8 cellular contexts compared by ENCODE assay signal in the genomic region with DNA sequence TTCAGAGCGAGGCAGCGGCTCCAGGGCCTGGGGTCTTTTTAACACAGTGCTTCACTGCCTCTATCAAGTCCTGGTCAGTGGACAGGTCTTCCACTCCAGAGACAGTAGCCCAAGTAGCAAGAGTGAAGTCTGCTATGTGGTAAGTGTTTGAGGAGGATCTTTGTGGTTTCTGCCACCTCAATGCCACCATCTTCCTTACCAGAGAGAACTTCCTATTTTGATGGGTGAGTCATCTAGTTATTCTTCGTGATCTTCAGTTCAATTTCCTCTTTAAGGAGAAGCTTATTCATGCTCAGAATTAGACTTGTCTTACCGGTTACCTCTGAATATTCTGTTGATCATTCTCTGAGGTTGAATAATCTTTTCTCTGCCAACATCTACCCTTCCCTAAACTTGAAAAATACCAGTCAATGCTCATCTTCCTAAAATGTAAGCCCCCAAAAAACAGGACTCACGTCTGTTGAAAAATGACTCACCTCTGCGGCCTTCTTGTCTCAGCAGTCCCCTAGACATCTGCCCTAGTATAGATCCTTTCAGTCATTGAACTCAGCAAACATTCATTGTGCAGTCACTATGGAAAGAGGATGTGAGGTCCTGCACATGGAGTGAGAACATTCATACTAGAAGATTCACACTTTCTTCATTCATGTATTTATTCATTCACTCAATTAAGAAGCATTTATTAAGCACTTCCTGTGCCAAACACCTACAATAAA. TPM values are rescaled to one million over a fixed set of nuclear protein-coding genes. Genes with fewer than 3 reads are reported as not detected.
DNase-seq lines count a peak whose midpoint lies in the region; ATAC-seq and TF ChIP-seq lines count a peak whose summit lies in the region.

No MANE protein-coding gene starts in this region.

- TF ChIP-seq CTCF in mucosa of descending colon (IDR thresholded peaks at IDR 0.05): no peak

- H3K4me3 Mint-ChIP-seq in activated T-cell treated with anti-CD3 and anti-CD28 coated beads, Interleukin-2, amount 50 U/mL, for 72 hours: peak overlapping the region; percentile 23 to 77

- H3K36me3 ChIP-seq in mucosa of descending colon (ENCODE audit: low read depth): no peaks in the 10 kb centered on the region

- no peaks in the 10 kb centered on the region for H3K9me3 ChIP-seq in mucosa of descending colon

- H3K36me3 Mint-ChIP-seq in activated T-cell treated with anti-CD3 and anti-CD28 coated beads, Interleukin-2, amount 50 U/mL, for 72 hours (ENCODE audit: insufficient read depth in 2 of 2): no peaks in the 10 kb centered on the region

- no peaks in the 10 kb centered on the region for H3K4me1 ChIP-seq in mucosa of descending colon (ENCODE audit: low read depth)

- H3K9me3 Mint-ChIP-seq in activated T-cell treated with anti-CD3 and anti-CD28 coated beads, Interleukin-2, amount 50 U/mL, for 72 hours: no peaks in the 10 kb centered on the region

- no peak overlapping the region for H3K4me3 ChIP-seq in mucosa of descending colon

- peak; percentile 84 to 88 for ATAC-seq in activated T-cell treated with anti-CD3 and anti-CD28 coated beads, Interleukin-2, amount 50 U/mL, for 72 hours (replicated peaks in 1 of 2)
- peak; percentile 63 for ATAC-seq in mucosa of descending colon
- no peak for ATAC-seq in HG02571 (IDR thresholded peaks at IDR 0.05; ENCODE audit: unreplicated experiment)

- H3K27ac Mint-ChIP-seq in activated T-cell treated with anti-CD3 and anti-CD28 coated beads, Interleukin-2, amount 50 U/mL, for 72 hours: peak overlapping the region; percentile 95

- H3K4me1 Mint-ChIP-seq in activated T-cell treated with anti-CD3 and anti-CD28 coated beads, Interleukin-2, amount 50 U/mL, for 72 hours (ENCODE audit: low read depth): peaks cover 63% of the 10 kb centered on the region

- H3K27me3 Mint-ChIP-seq in activated T-cell treated with anti-CD3 and anti-CD28 coated beads, Interleukin-2, amount 50 U/mL, for 72 hours (ENCODE audit: low read depth): peaks cover 6% of the 10 kb centered on the region

- peak; percentile 37 for DNase-seq in activated gamma-delta T cell treated with Interleukin-2 at 50 U/mL for 16 hours
- no peak for DNase-seq in activated gamma-delta T cell (lab: John Stamatoyannopoulos, UW)
- DNase-seq in LHCN-M2 (ENCODE audit: low read depth): peak; percentile 53
- peak; percentile 56 to 62 for DNase-seq in activated T-cell treated with anti-CD3 and anti-CD28 coated beads, Interleukin-2, amount 50 U/mL, for 72 hours
- DNase-seq in mucosa of descending colon: peak in 1 of 3 donors; percentile 26
- no peak for DNase-seq in GM19238 (ENCODE audit: insufficient read length, low spot score)
- no peak for DNase-seq in NCI-H128 (lab: John Stamatoyannopoulos, UW; ENCODE audit: unreplicated experiment)

- intact Hi-C loops in mucosa of descending colon (cut with DNase I, micrococcal nuclease): no loop called here

RNA-seq across cellular contexts. Expression of a gene that starts 32.2 kb away (rescaled TPM):
- total RNA-seq in LHCN-M2 (2014; rRNA removed) (20.6 and 34.0 TPM in 2 replicates), mucosa of descending colon (100 to 1,000 TPM in 1 of 3 donors, 10 to 100 TPM in 2; 10.9 to 133 (median 23.8) TPM)
- 11.0 TPM for polyA plus RNA-seq in LHCN-M2 (2012)
- total RNA-seq in activated T-cell treated with anti-CD3 and anti-CD28 coated beads, Interleukin-2, amount 50 U/mL, for 72 hours: 100 to 1,000 TPM; 106 to 118 TPM

Comparison
In these comparisons a context has a peak if more than half of its experiments do, and no peak if none do; other contexts are left out.
1. DNase-seq: peak in activated gamma-delta T cell treated with Interleukin-2 at 50 U/mL for 16 hours (single experiment), LHCN-M2 (single experiment) and activated T-cell treated with anti-CD3 and anti-CD28 coated beads, Interleukin-2, amount 50 U/mL, for 72 hours (2 of 2); none in activated gamma-delta T cell (single experiment), GM19238 (single experiment) and NCI-H128 (single experiment).